Comparison of ENCODE assay signal across 8 cellular contexts in the genomic region with DNA sequence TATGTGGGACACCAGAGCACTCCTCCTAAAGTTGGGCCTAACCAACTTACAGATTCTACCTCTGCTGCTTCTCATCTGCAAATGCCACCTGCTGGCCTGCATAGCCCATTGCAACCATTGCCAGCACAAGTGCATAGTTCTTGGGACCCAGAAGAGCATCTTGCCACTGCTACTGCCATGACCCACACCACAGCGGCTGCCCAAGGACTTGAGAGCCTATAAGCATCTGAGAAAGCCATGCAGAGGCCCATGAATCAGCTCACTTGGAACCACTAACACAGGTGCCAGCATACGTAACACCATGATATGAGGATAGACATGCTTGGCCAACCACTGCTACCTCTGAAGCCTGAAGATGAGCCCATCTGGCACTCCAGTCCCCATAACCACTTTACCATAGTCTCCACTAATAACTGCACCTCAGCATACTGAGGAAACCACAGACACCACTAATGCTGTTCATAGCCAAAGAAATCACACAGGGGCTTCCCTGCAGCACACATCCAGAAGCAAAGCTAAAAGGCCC.
A peak's percentile ranks its signal among the peaks of the same experiment; 100 is the strongest.
DNase-seq lines count a peak whose midpoint lies in the region; ATAC-seq and TF ChIP-seq lines count a peak whose summit lies in the region.

No MANE protein-coding gene starts in this region.

- no peaks in the 10 kb centered on the region for H3K27me3 Mint-ChIP-seq in nephron progenitor cell (ENCODE audit: low read depth, poor library complexity)
- no peaks in the 10 kb centered on the region for H3K27me3 Mint-ChIP-seq in activated CD8-positive, alpha-beta T cell treated with anti-CD3 and anti-CD28 coated beads for 36 hours

- DNase-seq in cardiac fibroblast (ENCODE audit: low read depth in 2 of 2) (no peak), NCI-H748 treated with DMSO at 0.1 percent for 48 hours (lab: John Stamatoyannopoulos, UW) (no peak), nephron progenitor cell (no peak), ascending aorta (ENCODE audit: low spot score in 2 of 2) (no peak)
- no peak for DNase-seq in activated CD8-positive, alpha-beta T cell treated with anti-CD3 and anti-CD28 coated beads for 36 hours

- H3K27ac Mint-ChIP-seq in nephron progenitor cell, result no peak overlapping the region
- H3K27ac Mint-ChIP-seq in activated CD8-positive, alpha-beta T cell treated with anti-CD3 and anti-CD28 coated beads for 36 hours, result no peak overlapping the region

- no peaks in the 10 kb centered on the region for H3K36me3 ChIP-seq in ascending aorta

- TF ChIP-seq CTCF in C4-2B (conservative IDR thresholded peaks at IDR 0.05), result peak; percentile 46
- TF ChIP-seq CTCF in cardiac fibroblast (IDR thresholded peaks at IDR 0.05; ENCODE audit: low read depth, low read length), result peak; percentile 9
- no peak for TF ChIP-seq CTCF in nephron progenitor cell (IDR thresholded peaks at IDR 0.05)
- TF ChIP-seq CTCF in ascending aorta (IDR thresholded peaks at IDR 0.05), result no peak
- TF ChIP-seq CTCF in activated CD8-positive, alpha-beta T cell treated with anti-CD3 and anti-CD28 coated beads for 36 hours (IDR thresholded peaks at IDR 0.05), result no peak

- H3K4me3 ChIP-seq in cardiac fibroblast (replicated peaks in 1 of 2; ENCODE audit: low read depth in 2 of 2, low read length in 2 of 2) (no peak overlapping the region), ascending aorta (no peak overlapping the region)

- H3K27me3 ChIP-seq in ascending aorta, result no peaks in the 10 kb centered on the region

- H3K36me3 Mint-ChIP-seq in nephron progenitor cell (ENCODE audit: low read depth), result peaks cover 89% of the 10 kb centered on the region
- no peaks in the 10 kb centered on the region for H3K36me3 Mint-ChIP-seq in activated CD8-positive, alpha-beta T cell treated with anti-CD3 and anti-CD28 coated beads for 36 hours (ENCODE audit: low read depth)

- intact Hi-C loops in ascending aorta (cut with DNase I), result no loop called here
- intact Hi-C loops in activated CD8-positive, alpha-beta T cell treated with anti-CD3 and anti-CD28 coated beads for 36 hours (cut with micrococcal nuclease), result no loop called here

- H3K4me3 Mint-ChIP-seq in nephron progenitor cell, result no peak overlapping the region
- H3K4me3 Mint-ChIP-seq in activated CD8-positive, alpha-beta T cell treated with anti-CD3 and anti-CD28 coated beads for 36 hours, result no peak overlapping the region

- H3K27ac ChIP-seq in C4-2B, result no peak overlapping the region
- H3K27ac ChIP-seq in ascending aorta, result no peak overlapping the region

- H3K9me3 Mint-ChIP-seq in nephron progenitor cell, result peaks cover 97% of the 10 kb centered on the region
- H3K9me3 Mint-ChIP-seq in activated CD8-positive, alpha-beta T cell treated with anti-CD3 and anti-CD28 coated beads for 36 hours, result no peaks in the 10 kb centered on the region

- no peaks in the 10 kb centered on the region for H3K4me1 ChIP-seq in ascending aorta

- ATAC-seq in GM19467 (IDR thresholded peaks at IDR 0.05; ENCODE audit: unreplicated experiment) (peak; percentile 94), HG03139 (IDR thresholded peaks at IDR 0.05; ENCODE audit: unreplicated experiment) (peak; percentile 95)
- no peak for ATAC-seq in activated CD8-positive, alpha-beta T cell treated with anti-CD3 and anti-CD28 coated beads for 36 hours

- H3K4me1 Mint-ChIP-seq in nephron progenitor cell, result peaks cover 5% of the 10 kb centered on the region
- H3K4me1 Mint-ChIP-seq in activated CD8-positive, alpha-beta T cell treated with anti-CD3 and anti-CD28 coated beads for 36 hours (ENCODE audit: low read depth), result no peaks in the 10 kb centered on the region

- POLR2A ChIA-PET in activated CD8-positive, alpha-beta T cell treated with anti-CD3 and anti-CD28 coated beads for 36 hours (lab: Charles Lee), result no interaction called here

- CTCF ChIA-PET in activated CD8-positive, alpha-beta T cell treated with anti-CD3 and anti-CD28 coated beads for 36 hours (lab: Charles Lee), result no interaction called here

- H3K9me3 ChIP-seq in ascending aorta, result peaks cover 0 to 19% of the 10 kb centered on the region in 2 donors

Comparison
In these comparisons a context has a peak if more than half of its experiments do, and no peak if none do; other contexts are left out.
1. CTCF ChIP-seq: peak in C4-2B (single experiment) and cardiac fibroblast (single experiment); none in nephron progenitor cell (single experiment), ascending aorta (0 of 3) and activated CD8-positive, alpha-beta T cell treated with anti-CD3 and anti-CD28 coated beads for 36 hours (single experiment).